10 cellular contexts compared by ENCODE assay signal in genomic region chr6:23927935-23928334, GRCh38.
"Had no signal": no experiment of that assay in that cellular context is flagged by ENCODE, and none has a peak within 500 bp of the region (broad histone marks: within the 10 kb centered on the region; RNA-seq: fewer than 3 reads in every experiment).

No MANE protein-coding gene starts in this region.

- H3K36me3 ChIP-seq: HAP-1 had no signal

- FAIRE-seq: HepG2 had no signal

- ATAC-seq: HCT116, HepG2 had no signal

- H3K36me3 Mint-ChIP-seq: IgD-negative memory B cell had no signal

- H3K4me3 ChIP-seq: GM23248, HAP-1 had no signal

- DNase-seq: GM23248, GOT3, H7, HFFc6, KBM-7 had no signal

- H3K27me3 Mint-ChIP-seq: IgD-negative memory B cell had no signal

- H3K9ac ChIP-seq: GM23248 had no signal

- H3K4me1 ChIP-seq: HAP-1 had no signal

- H3K9me3 ChIP-seq: HAP-1 had no signal

- H2AFZ ChIP-seq: GM23248 had no signal

- H3K27ac ChIP-seq: GM23248, HL-60 had no signal

- H3K4me3 Mint-ChIP-seq: HFFc6, IgD-negative memory B cell had no signal

- H3K4me1 Mint-ChIP-seq: IgD-negative memory B cell had no signal

- H3K27ac Mint-ChIP-seq: HFFc6, IgD-negative memory B cell had no signal
